ENCODE assay signal across 1 cellular context in genomic region chr1:179365342-179366092, GRCh38.
TF ChIP-seq lines count a peak whose summit lies in the region.

AXDND1 (plus strand) TSS chr1:179365971; CDS start chr1:179366510, 539 bp downstream.

TF ChIP-seq in K562, 482 proteins besides CTCF, POLR2A, EP300 and RAD21 (continued from another document and continues in another):
- TF ChIP-seq, protein P1, sequence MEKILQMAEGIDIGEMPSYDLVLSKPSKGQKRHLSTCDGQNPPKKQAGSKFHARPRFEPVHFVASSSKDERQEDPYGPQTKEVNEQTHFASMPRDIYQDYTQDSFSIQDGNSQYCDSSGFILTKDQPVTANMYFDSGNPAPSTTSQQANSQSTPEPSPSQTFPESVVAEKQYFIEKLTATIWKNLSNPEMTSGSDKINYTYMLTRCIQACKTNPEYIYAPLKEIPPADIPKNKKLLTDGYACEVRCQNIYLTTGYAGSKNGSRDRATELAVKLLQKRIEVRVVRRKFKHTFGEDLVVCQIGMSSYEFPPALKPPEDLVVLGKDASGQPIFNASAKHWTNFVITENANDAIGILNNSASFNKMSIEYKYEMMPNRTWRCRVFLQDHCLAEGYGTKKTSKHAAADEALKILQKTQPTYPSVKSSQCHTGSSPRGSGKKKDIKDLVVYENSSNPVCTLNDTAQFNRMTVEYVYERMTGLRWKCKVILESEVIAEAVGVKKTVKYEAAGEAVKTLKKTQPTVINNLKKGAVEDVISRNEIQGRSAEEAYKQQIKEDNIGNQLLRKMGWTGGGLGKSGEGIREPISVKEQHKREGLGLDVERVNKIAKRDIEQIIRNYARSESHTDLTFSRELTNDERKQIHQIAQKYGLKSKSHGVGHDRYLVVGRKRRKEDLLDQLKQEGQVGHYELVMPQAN (IDR thresholded peaks at IDR 0.05; ENCODE audit: borderline replicate concordance): peak; percentile 98
- peak; percentile 61; the same call in 1 of the 2 replicates for TF ChIP-seq SIN3B (IDR thresholded peaks at IDR 0.05; ENCODE audit: low read depth)
- no peak for TF ChIP-seq PRPF4 (IDR thresholded peaks at IDR 0.05; ENCODE audit: insufficient read depth, low read depth, low read length, poor library complexity, severe bottlenecking)
- no peak; the same call in 1 of the 2 replicates for TF ChIP-seq CC2D1A (IDR thresholded peaks at IDR 0.05)
- TF ChIP-seq HOMEZ (CRISPR knock-in tag; IDR thresholded peaks at IDR 0.05): no peak
- peak; percentile 68 for TF ChIP-seq SMARCE1 (IDR thresholded peaks at IDR 0.05)
- no peak for TF ChIP-seq CHCHD3 (CRISPR knock-in tag; IDR thresholded peaks at IDR 0.05)
- peak; percentile 96 for TF ChIP-seq ELF2 (CRISPR knock-in tag; IDR thresholded peaks at IDR 0.05)
- TF ChIP-seq SAP30 (IDR thresholded peaks at IDR 0.05; ENCODE audit: borderline replicate concordance, insufficient read depth, low read depth, low read length, poor library complexity, severe bottlenecking): peak; percentile 96
- TF ChIP-seq MCM5 (IDR thresholded peaks at IDR 0.05; ENCODE audit: low read depth): no peak
- no peak for TF ChIP-seq ZNF3 (CRISPR knock-in tag; IDR thresholded peaks at IDR 0.05)
- peak; percentile 56 to 72; a peak in 3 of 4 replicates for TF ChIP-seq FOXK2 (conservative IDR thresholded peaks at IDR 0.05 in 1 of 2, IDR thresholded peaks at IDR 0.05 in 1 of 2; ENCODE audit: low read depth in 2 of 2)
- no peak for TF ChIP-seq ZNF143 (CRISPR knock-in tag; IDR thresholded peaks at IDR 0.05)
- peak; percentile 81 for TF ChIP-seq CREB1 (IDR thresholded peaks at IDR 0.05)
- TF ChIP-seq CREB1 (CRISPR knock-in tag; IDR thresholded peaks at IDR 0.05): peak; percentile 74
- no peak for TF ChIP-seq NFATC3 (IDR thresholded peaks at IDR 0.05)
- TF ChIP-seq LARP7 (IDR thresholded peaks at IDR 0.05): no peak
- TF ChIP-seq SMC3 (conservative IDR thresholded peaks at IDR 0.05; ENCODE audit: insufficient read depth, low read depth, low read length): no peak
- TF ChIP-seq, protein P2, sequence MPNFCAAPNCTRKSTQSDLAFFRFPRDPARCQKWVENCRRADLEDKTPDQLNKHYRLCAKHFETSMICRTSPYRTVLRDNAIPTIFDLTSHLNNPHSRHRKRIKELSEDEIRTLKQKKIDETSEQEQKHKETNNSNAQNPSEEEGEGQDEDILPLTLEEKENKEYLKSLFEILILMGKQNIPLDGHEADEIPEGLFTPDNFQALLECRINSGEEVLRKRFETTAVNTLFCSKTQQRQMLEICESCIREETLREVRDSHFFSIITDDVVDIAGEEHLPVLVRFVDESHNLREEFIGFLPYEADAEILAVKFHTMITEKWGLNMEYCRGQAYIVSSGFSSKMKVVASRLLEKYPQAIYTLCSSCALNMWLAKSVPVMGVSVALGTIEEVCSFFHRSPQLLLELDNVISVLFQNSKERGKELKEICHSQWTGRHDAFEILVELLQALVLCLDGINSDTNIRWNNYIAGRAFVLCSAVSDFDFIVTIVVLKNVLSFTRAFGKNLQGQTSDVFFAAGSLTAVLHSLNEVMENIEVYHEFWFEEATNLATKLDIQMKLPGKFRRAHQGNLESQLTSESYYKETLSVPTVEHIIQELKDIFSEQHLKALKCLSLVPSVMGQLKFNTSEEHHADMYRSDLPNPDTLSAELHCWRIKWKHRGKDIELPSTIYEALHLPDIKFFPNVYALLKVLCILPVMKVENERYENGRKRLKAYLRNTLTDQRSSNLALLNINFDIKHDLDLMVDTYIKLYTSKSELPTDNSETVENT (CRISPR knock-in tag; IDR thresholded peaks at IDR 0.05): no peak
- no peak for TF ChIP-seq ZBTB9 (CRISPR knock-in tag; IDR thresholded peaks at IDR 0.05)
- peak; percentile 22; the same call in 1 of the 2 replicates for TF ChIP-seq TGIF2 (CRISPR knock-in tag; IDR thresholded peaks at IDR 0.05)
- no peak for TF ChIP-seq ZNF274 (IDR thresholded peaks at IDR 0.05; ENCODE audit: borderline replicate concordance, low read depth, low read length)
- no peak for TF ChIP-seq POLR3G (IDR thresholded peaks at IDR 0.05; ENCODE audit: extremely low read depth, insufficient read length, insufficient replicate concordance)
- no peak for TF ChIP-seq SRSF1 (IDR thresholded peaks at IDR 0.05; ENCODE audit: low read depth, low read length)
- TF ChIP-seq CBX1 (IDR thresholded peaks at IDR 0.05; ENCODE audit: low read depth): 0 out of 2 replicates have a peak, but pooled peaks have one; percentile 24
- TF ChIP-seq CBX3 (IDR thresholded peaks at IDR 0.05; ENCODE audit: borderline replicate concordance in 1 of 2, low read length in 2 of 2): no peak
- peak; percentile 71; the same call in 1 of the 2 replicates for TF ChIP-seq SP1 (CRISPR knock-in tag; IDR thresholded peaks at IDR 0.05)
- no peak for TF ChIP-seq TCFL5 (CRISPR knock-in tag; conservative IDR thresholded peaks at IDR 0.05)
- TF ChIP-seq ZNF717 (CRISPR knock-in tag; IDR thresholded peaks at IDR 0.05): no peak
- TF ChIP-seq BACH1 (tag; IDR thresholded peaks at IDR 0.05): no peak
- TF ChIP-seq, protein P3, sequence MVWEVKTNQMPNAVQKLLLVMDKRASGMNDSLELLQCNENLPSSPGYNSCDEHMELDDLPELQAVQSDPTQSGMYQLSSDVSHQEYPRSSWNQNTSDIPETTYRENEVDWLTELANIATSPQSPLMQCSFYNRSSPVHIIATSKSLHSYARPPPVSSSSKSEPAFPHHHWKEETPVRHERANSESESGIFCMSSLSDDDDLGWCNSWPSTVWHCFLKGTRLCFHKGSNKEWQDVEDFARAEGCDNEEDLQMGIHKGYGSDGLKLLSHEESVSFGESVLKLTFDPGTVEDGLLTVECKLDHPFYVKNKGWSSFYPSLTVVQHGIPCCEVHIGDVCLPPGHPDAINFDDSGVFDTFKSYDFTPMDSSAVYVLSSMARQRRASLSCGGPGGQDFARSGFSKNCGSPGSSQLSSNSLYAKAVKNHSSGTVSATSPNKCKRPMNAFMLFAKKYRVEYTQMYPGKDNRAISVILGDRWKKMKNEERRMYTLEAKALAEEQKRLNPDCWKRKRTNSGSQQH (CRISPR knock-in tag; IDR thresholded peaks at IDR 0.05): no peak
- no peak for TF ChIP-seq ELF4 (CRISPR knock-in tag; IDR thresholded peaks at IDR 0.05)
- 0 out of 4 replicates have a peak, but pooled peaks of 1 of the 2 experiments have one; percentile 32 for TF ChIP-seq TRIM24 (IDR thresholded peaks at IDR 0.05)
- no peak for TF ChIP-seq PPARD (CRISPR knock-in tag; IDR thresholded peaks at IDR 0.05)
- TF ChIP-seq HOXB6 (CRISPR knock-in tag; IDR thresholded peaks at IDR 0.05; ENCODE audit: borderline replicate concordance): no peak
- no peak for TF ChIP-seq NR1H2 (CRISPR knock-in tag; IDR thresholded peaks at IDR 0.05)
- 0 out of 2 replicates have a peak, but pooled peaks have one; percentile 16 for TF ChIP-seq NCOA1 (IDR thresholded peaks at IDR 0.05; ENCODE audit: low read depth)
- TF ChIP-seq ATF1 (CRISPR knock-in tag; IDR thresholded peaks at IDR 0.05): no peak
- TF ChIP-seq ATF1 (tag; IDR thresholded peaks at IDR 0.05): peak; percentile 94
- TF ChIP-seq E2F3 (CRISPR knock-in tag; IDR thresholded peaks at IDR 0.05): no peak; the same call in 1 of the 2 replicates
- TF ChIP-seq ZNF76 (CRISPR knock-in tag; IDR thresholded peaks at IDR 0.05; ENCODE audit: borderline replicate concordance): no peak
- no peak for TF ChIP-seq THAP7 (CRISPR knock-in tag; IDR thresholded peaks at IDR 0.05)
- TF ChIP-seq CSDE1 (IDR thresholded peaks at IDR 0.05): peak in 1 of 2 experiments; percentile 80; a peak in 2 of 4 replicates
- no peak for TF ChIP-seq POLR2AphosphoS5 (IDR thresholded peaks at IDR 0.05; ENCODE audit: control insufficient read depth, insufficient read depth, low read depth, low read length)
- TF ChIP-seq FOXJ2 (tag; IDR thresholded peaks at IDR 0.05): peak; percentile 78; the same call in 1 of the 2 replicates
- TF ChIP-seq TCF7 (IDR thresholded peaks at IDR 0.05; ENCODE audit: borderline replicate concordance): no peak
- no peak for TF ChIP-seq ZNF318 (IDR thresholded peaks at IDR 0.05; ENCODE audit: borderline replicate concordance in 1 of 2, low read depth in 1 of 2)
- TF ChIP-seq ZNF764 (CRISPR knock-in tag; IDR thresholded peaks at IDR 0.05; ENCODE audit: low read depth): no peak
- TF ChIP-seq SNAPC5 (CRISPR knock-in tag; IDR thresholded peaks at IDR 0.05): no peak
- TF ChIP-seq ZNF695 (CRISPR knock-in tag; IDR thresholded peaks at IDR 0.05): no peak
- no peak for TF ChIP-seq NR4A1 (CRISPR knock-in tag; IDR thresholded peaks at IDR 0.05)
- no peak for TF ChIP-seq NR4A1 (tag; IDR thresholded peaks at IDR 0.05)
